Comparison of ENCODE assay signal across 14 cellular contexts in the genomic region with DNA sequence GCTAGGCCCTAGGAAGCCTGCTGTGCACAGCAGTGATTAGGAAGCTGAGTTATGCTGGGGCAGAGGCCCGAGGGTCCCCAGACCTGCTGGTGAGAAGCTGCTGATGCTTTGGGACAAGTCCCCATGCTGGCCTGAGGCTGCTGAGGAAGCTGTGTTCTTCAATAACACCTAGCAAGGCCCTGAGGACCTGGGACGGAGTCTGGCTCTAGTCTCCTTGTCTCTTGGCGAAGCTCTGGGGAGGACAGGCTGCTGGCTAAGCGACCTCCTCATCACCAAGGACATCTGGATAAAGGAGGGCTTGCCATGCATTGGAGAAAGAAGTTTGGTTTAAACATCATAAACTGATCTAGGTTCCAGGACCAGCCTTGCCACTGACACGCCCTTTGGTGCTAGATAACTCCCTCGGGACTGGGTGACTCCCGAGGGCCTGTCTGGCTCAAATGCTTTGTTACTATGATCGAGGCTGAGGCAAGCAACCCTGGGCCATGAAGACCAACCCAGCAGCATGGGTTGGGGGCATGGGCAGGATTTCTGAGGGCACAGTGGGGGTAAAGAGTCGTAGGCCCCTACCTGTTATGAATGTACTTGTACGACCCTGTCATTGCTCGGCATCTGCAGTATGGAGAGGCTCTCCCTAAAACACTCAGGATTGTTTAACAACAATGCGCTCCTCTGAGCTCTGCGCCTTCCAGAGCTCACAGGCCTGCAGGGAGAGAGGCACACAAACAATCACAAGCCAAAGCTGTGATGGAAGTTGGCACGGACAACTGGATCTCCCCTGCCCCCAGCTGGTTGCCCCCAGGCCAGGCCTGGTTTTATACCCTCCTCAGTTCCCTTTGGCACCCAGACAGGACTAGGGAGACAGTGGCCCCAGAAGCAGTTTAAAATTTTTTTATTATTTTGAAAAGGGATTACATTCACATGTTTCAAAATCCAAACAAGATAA.
DNase-seq lines count a peak whose midpoint lies in the region; ATAC-seq and TF ChIP-seq lines count a peak whose summit lies in the region.
"Had no signal": no experiment of that assay in that cellular context is flagged by ENCODE, and none has a peak within 500 bp of the region (broad histone marks: within the 10 kb centered on the region; RNA-seq: fewer than 3 reads in every experiment).

No MANE protein-coding gene starts in this region.

- no peak for TF ChIP-seq CTCF in smooth muscle cell (IDR thresholded peaks at IDR 0.05; ENCODE audit: borderline replicate concordance, insufficient read depth, poor library complexity, severe bottlenecking)
- TF ChIP-seq CTCF in CD14-positive monocyte (IDR thresholded peaks at IDR 0.05) = no peak

- ATAC-seq in HG03025 (IDR thresholded peaks at IDR 0.05; ENCODE audit: low FRiP score, unreplicated experiment) = no peak
- ATAC-seq: natural killer cell had no signal

- H4K20me1 ChIP-seq in smooth muscle cell (ENCODE audit: low read depth) = no peaks in the 10 kb centered on the region

- peak overlapping the region; percentile 92 for H2AFZ ChIP-seq in smooth muscle cell (ENCODE audit: low read depth)

- H3K36me3 Mint-ChIP-seq in CD14-positive monocyte = no peaks in the 10 kb centered on the region
- H3K36me3 Mint-ChIP-seq: natural killer cell had no signal

- H3K4me2 ChIP-seq in smooth muscle cell = peak overlapping the region; percentile 74
- H3K4me2 ChIP-seq: A549 had no signal

- peaks cover 5 to 7% (median 5%) of the 10 kb centered on the region in 3 donors for H3K27me3 Mint-ChIP-seq in CD14-positive monocyte (ENCODE audit: low read depth in 3 of 3)

- H3K27ac Mint-ChIP-seq in CD14-positive monocyte = peak overlapping the region in 1 of 7 donors; percentile 16
- H3K27ac Mint-ChIP-seq: activated B cell treated with CpG ODN at 0.5 μM for 24 hours, natural killer cell had no signal

- H3K27ac ChIP-seq in layer of hippocampus (ENCODE audit: low read depth, low read length) = peak overlapping the region; percentile 76
- peak overlapping the region; percentile 50 for H3K27ac ChIP-seq in smooth muscle cell (ENCODE audit: low read depth)
- H3K27ac ChIP-seq: A549 had no signal

- H3K36me3 ChIP-seq in adipocyte (ENCODE audit: control insufficient read depth, insufficient read depth, low read length, severe bottlenecking) (no peaks in the 10 kb centered on the region), smooth muscle cell (ENCODE audit: low read depth) (no peaks in the 10 kb centered on the region)

- peaks cover 0 to 2% (median 0%) of the 10 kb centered on the region in 7 donors for H3K9me3 Mint-ChIP-seq in CD14-positive monocyte
- H3K9me3 Mint-ChIP-seq: natural killer cell had no signal

- H3K4me1 ChIP-seq in adipocyte (ENCODE audit: control insufficient read depth, insufficient read depth, low read length) (peaks cover 18% of the 10 kb centered on the region), smooth muscle cell (ENCODE audit: low read depth) (peaks cover 20% of the 10 kb centered on the region)
- H3K4me1 ChIP-seq: A549 had no signal

- no peak overlapping the region for H3K4me3 Mint-ChIP-seq in CD14-positive monocyte
- H3K4me3 Mint-ChIP-seq: activated B cell treated with CpG ODN at 0.5 μM for 24 hours, natural killer cell had no signal

- H3K79me2 ChIP-seq in smooth muscle cell (ENCODE audit: low read depth) = no peaks in the 10 kb centered on the region

- H3K9ac ChIP-seq in adipocyte (ENCODE audit: low read length) = peak overlapping the region; percentile 51
- H3K9ac ChIP-seq in smooth muscle cell (ENCODE audit: low read depth) = no peak overlapping the region

- peak; percentile 5 to 33 for DNase-seq in NCI-H2081 (lab: John Stamatoyannopoulos, UW)
- no peak for DNase-seq in NCI-H2081 treated with DMSO at 0.1 percent for 48 hours (lab: John Stamatoyannopoulos, UW)
- no peak for DNase-seq in adipocyte (ENCODE audit: low read depth)
- no peak for DNase-seq in smooth muscle cell (lab: John Stamatoyannopoulos, UW; ENCODE audit: unreplicated experiment)
- DNase-seq in CD14-positive monocyte (ENCODE audit: low spot score) = no peak
- no peak for DNase-seq in iPS-NIHi11 (ENCODE audit: low spot score)
- DNase-seq: activated B cell treated with CpG ODN at 0.5 μM for 24 hours; activated naive CD4-positive, alpha-beta T cell; natural killer cell; NCI-H2171 treated with DMSO at 0.1 percent for 48 hours; stimulated activated naive CD4-positive, alpha-beta T cell treated with Interleukin-2 at 50 U/mL for 16 hours had no signal

- 83% methylated on average over 14 of the region's 14 CpGs for WGBS in smooth muscle cell (ENCODE audit: low lambda C conversion rate)

- H3K4me3 ChIP-seq in adipocyte (ENCODE audit: low read length) (peak overlapping the region; percentile 80), smooth muscle cell (no peak overlapping the region)
- H3K4me3 ChIP-seq: A549 had no signal

- H3K27me3 ChIP-seq in adipocyte (replicated peaks; ENCODE audit: control insufficient read depth, insufficient read depth, low read length) (peaks cover 9% of the 10 kb centered on the region), layer of hippocampus (ENCODE audit: control insufficient read depth, insufficient read depth, low read length) (no peaks in the 10 kb centered on the region), smooth muscle cell (ENCODE audit: low read depth) (no peaks in the 10 kb centered on the region)

- no peaks in the 10 kb centered on the region for H3K9me3 ChIP-seq in adipocyte (ENCODE audit: control insufficient read depth, low read length)
- H3K9me3 ChIP-seq in smooth muscle cell (replicated peaks; ENCODE audit: low read depth) = no peaks in the 10 kb centered on the region
- H3K9me3 ChIP-seq: A549 had no signal

- peaks cover 11% of the 10 kb centered on the region for H3K4me1 Mint-ChIP-seq in CD14-positive monocyte

- peaks cover 12% of the 10 kb centered on the region for H3F3A ChIP-seq in smooth muscle cell (ENCODE audit: low read depth)

- intact Hi-C loops in CD14-positive monocyte (cut with micrococcal nuclease) = no loop called here

Comparison
In these comparisons a context has a peak if more than half of its experiments do, and no peak if none do; other contexts are left out.
1. DNase-seq: peak in NCI-H2081 (2 of 2); none in NCI-H2081 treated with DMSO at 0.1 percent for 48 hours (single experiment), adipocyte (single experiment), smooth muscle cell (single experiment), CD14-positive monocyte (single experiment) and iPS-NIHi11 (single experiment).